Comparison of ENCODE assay signal across 1 cellular context in genomic region chr4:75327804-75328512, GRCh38.
TF ChIP-seq lines count a peak whose summit lies in the region.

No MANE protein-coding gene starts in this region.

TF ChIP-seq in IMR-90, 13 proteins besides CTCF, POLR2A, EP300 and RAD21:
- TF ChIP-seq, protein P1, sequence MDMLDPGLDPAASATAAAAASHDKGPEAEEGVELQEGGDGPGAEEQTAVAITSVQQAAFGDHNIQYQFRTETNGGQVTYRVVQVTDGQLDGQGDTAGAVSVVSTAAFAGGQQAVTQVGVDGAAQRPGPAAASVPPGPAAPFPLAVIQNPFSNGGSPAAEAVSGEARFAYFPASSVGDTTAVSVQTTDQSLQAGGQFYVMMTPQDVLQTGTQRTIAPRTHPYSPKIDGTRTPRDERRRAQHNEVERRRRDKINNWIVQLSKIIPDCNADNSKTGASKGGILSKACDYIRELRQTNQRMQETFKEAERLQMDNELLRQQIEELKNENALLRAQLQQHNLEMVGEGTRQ (IDR thresholded peaks at IDR 0.05; ENCODE audit: low read depth, low read length): no peak
- TF ChIP-seq NFE2L2 (IDR thresholded peaks at IDR 0.05; ENCODE audit: low read depth, low read length) (no peak), CHD1 (IDR thresholded peaks at IDR 0.05; ENCODE audit: low read depth, low read length) (no peak), FOS (IDR thresholded peaks at IDR 0.05; ENCODE audit: low read depth, low read length) (no peak), CEBPB (IDR thresholded peaks at IDR 0.05; ENCODE audit: low read depth, low read length) (no peak), RFX5 (IDR thresholded peaks at IDR 0.05; ENCODE audit: low read depth, low read length) (no peak), MAFK (IDR thresholded peaks at IDR 0.05; ENCODE audit: low read depth, low read length) (no peak), MXI1 (IDR thresholded peaks at IDR 0.05; ENCODE audit: borderline replicate concordance, low read depth, low read length) (no peak), BHLHE40 (IDR thresholded peaks at IDR 0.05; ENCODE audit: low read depth, low read length) (no peak), MAZ (IDR thresholded peaks at IDR 0.05; ENCODE audit: borderline replicate concordance, low read depth, low read length) (no peak), ELK1 (IDR thresholded peaks at IDR 0.05; ENCODE audit: borderline replicate concordance, low read depth, low read length) (no peak), RCOR1 (IDR thresholded peaks at IDR 0.05; ENCODE audit: insufficient replicate concordance, low read length) (no peak)
